8 cellular contexts compared by ENCODE assay signal in genomic region chr16:50742521-50743150, GRCh38. TPM values are rescaled to one million over a fixed set of nuclear protein-coding genes. Genes with fewer than 3 reads are reported as not detected.
DNase-seq lines count a peak whose midpoint lies in the region; ATAC-seq and TF ChIP-seq lines count a peak whose summit lies in the region.

No MANE protein-coding gene starts in this region.

- H3K27me3 ChIP-seq in ascending aorta (no peaks in the 10 kb centered on the region), hepatocyte (no peaks in the 10 kb centered on the region), sigmoid colon (no peaks in the 10 kb centered on the region)

- H4K20me1 ChIP-seq in hepatocyte (ENCODE audit: insufficient read depth, poor library complexity, severe bottlenecking) = no peaks in the 10 kb centered on the region

- DNase-seq in Right ventricle myocardium inferior (ENCODE audit: missing footprints) (peak; percentile 76), cardiac septum (ENCODE audit: low spot score) (no peak), RWPE1 (ENCODE audit: low spot score) (peak; percentile 36), ascending aorta (ENCODE audit: low spot score in 2 of 2) (peak in 1 of 2 donors; percentile 68), hepatocyte (ENCODE audit: low spot score) (peak; percentile 46), sigmoid colon (no peak), NCI-H2171 (lab: John Stamatoyannopoulos, UW) (no peak), D341Med (ENCODE audit: low spot score) (no peak)

- peak overlapping the region; percentile 72 for H2AFZ ChIP-seq in hepatocyte

- TF ChIP-seq CTCF in RWPE1 (conservative IDR thresholded peaks at IDR 0.05; ENCODE audit: low read depth) = no peak
- no peak for TF ChIP-seq CTCF in ascending aorta (IDR thresholded peaks at IDR 0.05)
- no peak for TF ChIP-seq CTCF in hepatocyte (IDR thresholded peaks at IDR 0.05; ENCODE audit: poor library complexity)
- no peak for TF ChIP-seq CTCF in sigmoid colon (IDR thresholded peaks at IDR 0.05)

- no peaks in the 10 kb centered on the region for H3K9me2 ChIP-seq in hepatocyte (replicated peaks; ENCODE audit: insufficient read depth)

- no peak for ATAC-seq in Right ventricle myocardium inferior

- TF ChIP-seq POLR2A in sigmoid colon (IDR thresholded peaks at IDR 0.05) = no peak

- H3K9me3 ChIP-seq in ascending aorta (no peaks in the 10 kb centered on the region), hepatocyte (ENCODE audit: low read depth) (no peaks in the 10 kb centered on the region), sigmoid colon (no peaks in the 10 kb centered on the region)

- H3K4me3 ChIP-seq in ascending aorta (peak overlapping the region; percentile 69 to 93), hepatocyte (peak overlapping the region; percentile 68), sigmoid colon (peak overlapping the region; percentile 68 to 99 (median 95))

- WGBS in hepatocyte (ENCODE audit: low lambda C conversion rate, missing lambda C conversion rate) = 3% methylated on average over 27 of the region's 32 CpGs
- WGBS in sigmoid colon, 2 donors = 1% methylated on average over 32 of the region's 32 CpGs

- peak overlapping the region; percentile 89 for H3K4me2 ChIP-seq in hepatocyte

- H3K4me1 ChIP-seq in ascending aorta (peaks cover 0 to 12% of the 10 kb centered on the region in 2 donors), hepatocyte (ENCODE audit: insufficient read depth) (no peaks in the 10 kb centered on the region), sigmoid colon (peaks cover 0 to 48% (median 33%) of the 10 kb centered on the region in 4 donors)

- intact Hi-C loops in Right ventricle myocardium inferior (cut with DNase I) = loop anchor here (5.0 to 10.0 kb wide), 2 partner anchors 45 to 378 kb away; partner anchors contain the start of gene BRD7
- intact Hi-C loops in cardiac septum (cut with DNase I) = loop anchor here (5.0 to 10.0 kb wide), 3 partner anchors 65 to 378 kb away; partner anchors contain the start of gene BRD7
- intact Hi-C loops in ascending aorta (cut with DNase I) = loop anchor here (2.0 to 10.0 kb wide), 6 partner anchors 136 to 908 kb away; partner anchors contain the start of genes HEATR3, NKD1 and TENT4B
- intact Hi-C loops in sigmoid colon (cut with DNase I) = loop anchor here (2.0 to 10.0 kb wide), 7 partner anchors 45 to 678 kb away; partner anchors contain the start of genes BRD7, HEATR3, NKD1 and TENT4B

- CTCF ChIA-PET in RWPE1 (lab: Yijun Ruan, JAX) = no interaction called here

- H3K27ac ChIP-seq in RWPE1 (peak overlapping the region; percentile 82), ascending aorta (peak overlapping the region; percentile 86), hepatocyte (peak overlapping the region; percentile 55), sigmoid colon (peak overlapping the region; percentile 88 to 95 (median 92))

- POLR2A ChIA-PET in RWPE1 (lab: Yijun Ruan, JAX; ENCODE audit: low non-redundant PET) = no interaction called here

- no peaks in the 10 kb centered on the region for H3K79me2 ChIP-seq in hepatocyte

- TF ChIP-seq EP300 in sigmoid colon (IDR thresholded peaks at IDR 0.05) = no peak

- H3K36me3 ChIP-seq in ascending aorta (peaks cover 0 to 3% of the 10 kb centered on the region in 2 donors), hepatocyte (replicated peaks; ENCODE audit: insufficient read depth, low read depth) (no peaks in the 10 kb centered on the region), sigmoid colon (no peaks in the 10 kb centered on the region)

RNA-seq across cellular contexts. Expression of gene CYLD, which starts 0.8 kb away (rescaled TPM):
- total RNA-seq in Right ventricle myocardium inferior (27.5 TPM), cardiac septum (39.5 TPM), ascending aorta (33.2 TPM), hepatocyte (17.8 and 19.0 TPM in 2 replicates), sigmoid colon (10 to 100 TPM; 29.6 to 45.3 (median 38.5) TPM)
- polyA plus RNA-seq in hepatocyte (9.2 and 9.9 TPM in 2 replicates), sigmoid colon (10 to 100 TPM in 1 of 3 donors, 1 to 10 TPM in 2; 7.9 to 17.6 (median 8.4) TPM)

RNA-seq across cellular contexts. Expression of gene NOD2, which starts 49.2 kb away (rescaled TPM):
- total RNA-seq in Right ventricle myocardium inferior = 0.81 TPM
- total RNA-seq in cardiac septum = 0.40 TPM
- total RNA-seq in ascending aorta = 3.8 TPM
- 0.12 and 0.13 TPM in 2 replicates for total RNA-seq in hepatocyte
- polyA plus RNA-seq in hepatocyte = not detected in 2 replicates
- total RNA-seq in sigmoid colon = 1 to 10 TPM; 2.5 to 3.0 (median 2.7) TPM
- polyA plus RNA-seq in sigmoid colon = under 1 TPM; 0.23 to 0.76 (median 0.60) TPM

Comparison
In these comparisons a context has a peak if more than half of its experiments do, and no peak if none do; other contexts are left out.
1. DNase-seq: peak in Right ventricle myocardium inferior (single experiment), RWPE1 (single experiment) and hepatocyte (single experiment); none in cardiac septum (single experiment), sigmoid colon (single experiment), NCI-H2171 (single experiment) and D341Med (single experiment).
2. Peak in every context shown above with its lines, with median percentiles within 50 percentile points of each other: H3K27ac ChIP-seq and H3K4me3 ChIP-seq.